ENCODE assay signal across 18 cellular contexts in genomic region chr22:37679670-37680069, GRCh38. TPM values are rescaled to one million over a fixed set of nuclear protein-coding genes. Genes with fewer than 3 reads are reported as not detected.
DNase-seq lines count a peak whose midpoint lies in the region; ATAC-seq and TF ChIP-seq lines count a peak whose summit lies in the region.
"Had no signal": no experiment of that assay in that cellular context is flagged by ENCODE, and none has a peak within 500 bp of the region (broad histone marks: within the 10 kb centered on the region; RNA-seq: fewer than 3 reads in every experiment).

No MANE protein-coding gene starts in this region.

- ATAC-seq in IMR-90 (ENCODE audit: low read depth): no peak
- no peak for ATAC-seq in central memory CD8-positive, alpha-beta T cell (replicated peaks; ENCODE audit: extremely low read depth, poor library complexity, severe bottlenecking)
- no peak for ATAC-seq in omental fat pad (ENCODE audit: low FRiP score)
- ATAC-seq: activated T-cell treated with anti-CD3 and anti-CD28 coated beads, Interleukin-2, amount 50 U/mL, for 72 hours; body of pancreas had no signal

- H3K4me2 ChIP-seq in IMR-90 (ENCODE audit: low read depth, low read length): no peak overlapping the region
- H3K4me2 ChIP-seq: BLaER1, hepatocyte had no signal

- CTCF ChIA-PET in IMR-90 (lab: Yijun Ruan, JAX): no interaction called here

- H3K18ac ChIP-seq in IMR-90 (ENCODE audit: low read depth, low read length): no peak overlapping the region

- TF ChIP-seq RAD21 in IMR-90 (IDR thresholded peaks at IDR 0.05; ENCODE audit: low read length): no peak

- no peak overlapping the region for H2AFZ ChIP-seq in IMR-90 (replicated peaks; ENCODE audit: low read length, poor library complexity)
- H2AFZ ChIP-seq: hepatocyte had no signal

- H3K9ac ChIP-seq in IMR-90 (ENCODE audit: low read depth, low read length): no peak overlapping the region
- H3K9ac ChIP-seq: BLaER1 had no signal

- BruUV-seq in IMR-90 (replicated peaks; lab: Mats Ljungman, UMichigan): no TSS peak

- H3K4me3 Mint-ChIP-seq in CD14-positive monocyte: no peak overlapping the region
- peak overlapping the region; percentile 26 for H3K4me3 Mint-ChIP-seq in central memory CD8-positive, alpha-beta T cell
- peak overlapping the region; percentile 29 to 70 (median 46) for H3K4me3 Mint-ChIP-seq in nephron
- H3K4me3 Mint-ChIP-seq: activated T-cell treated with anti-CD3 and anti-CD28 coated beads, Interleukin-2, amount 50 U/mL, for 72 hours had no signal

- no peak overlapping the region; the same call in 1 of the 2 replicates for H3K4ac ChIP-seq in IMR-90 (ENCODE audit: low read depth, low read length)

- no peak overlapping the region for H3K4me3 ChIP-seq in IMR-90 (ENCODE audit: insufficient read depth, low read depth, low read length)
- no peak overlapping the region for H3K4me3 ChIP-seq in effector memory CD4-positive, alpha-beta T cell (ENCODE audit: insufficient read depth, low read depth, low read length, poor library complexity, severe bottlenecking)
- H3K4me3 ChIP-seq: BLaER1, body of pancreas, dorsolateral prefrontal cortex, hepatocyte had no signal

- dilution Hi-C loops in IMR-90 (cut with HindIII; ENCODE audit: low sequenced_read_pairs, unreplicated experiment): no loop called here

- intact Hi-C loops in CD14-positive monocyte (cut with micrococcal nuclease): loop anchor here (2.0 to 10.0 kb wide), 4 partner anchors 37 to 165 kb away; partner anchors contain the start of genes ANKRD54 (in 1 of the 2), EIF3L (in 1 of the 2) and GCAT (in 1 of the 2)
- intact Hi-C loops in IMR-90 (cut with micrococcal nuclease): loop anchor here (5.0 kb wide), 2 partner anchors 113 to 132 kb away; no protein-coding TSS in a partner anchor

- peak overlapping the region; percentile 8; the same call in 1 of the 2 replicates for H3K27ac ChIP-seq in IMR-90 (ENCODE audit: insufficient read depth, low read length)
- H3K27ac ChIP-seq in effector memory CD4-positive, alpha-beta T cell (ENCODE audit: insufficient read depth, low read length, poor library complexity, severe bottlenecking): no peak overlapping the region
- H3K27ac ChIP-seq: BLaER1, body of pancreas, dorsolateral prefrontal cortex, hepatocyte had no signal

- peaks cover 17% of the 10 kb centered on the region for H3K4me1 ChIP-seq in IMR-90 (ENCODE audit: control insufficient read depth, insufficient read depth, low read length)
- H3K4me1 ChIP-seq in effector memory CD4-positive, alpha-beta T cell (ENCODE audit: control insufficient read depth, insufficient read depth, low read length, poor library complexity, severe bottlenecking): peaks cover 27% of the 10 kb centered on the region

- TF ChIP-seq CTCF in CD14-positive monocyte (IDR thresholded peaks at IDR 0.05) (no peak), IMR-90 (conservative IDR thresholded peaks at IDR 0.05; ENCODE audit: low read depth, low read length) (no peak), nephron (IDR thresholded peaks at IDR 0.05; ENCODE audit: unreplicated experiment in 3 of 3) (no peak), omental fat pad (IDR thresholded peaks at IDR 0.05) (no peak)

- H3K9me3 Mint-ChIP-seq in CD14-positive monocyte: no peaks in the 10 kb centered on the region
- no peaks in the 10 kb centered on the region for H3K9me3 Mint-ChIP-seq in central memory CD8-positive, alpha-beta T cell
- no peaks in the 10 kb centered on the region for H3K9me3 Mint-ChIP-seq in nephron
- H3K9me3 Mint-ChIP-seq: activated T-cell treated with anti-CD3 and anti-CD28 coated beads, Interleukin-2, amount 50 U/mL, for 72 hours had no signal

- peak overlapping the region in 1 of 2 experiments; percentile 44; a peak in 1 of 4 replicates for H4K8ac ChIP-seq in IMR-90 (ENCODE audit: low read depth in 2 of 2, low read length in 2 of 2)

- no peak overlapping the region for H2BK20ac ChIP-seq in IMR-90 (ENCODE audit: low read depth, low read length)

- TF ChIP-seq POLR2A in IMR-90 (IDR thresholded peaks at IDR 0.05; ENCODE audit: low read depth, low read length): no peak

- H3K27me3 Mint-ChIP-seq in CD14-positive monocyte (ENCODE audit: low read depth in 3 of 3) (no peaks in the 10 kb centered on the region), nephron (ENCODE audit: low read depth) (no peaks in the 10 kb centered on the region)
- no peaks in the 10 kb centered on the region for H3K27me3 Mint-ChIP-seq in central memory CD8-positive, alpha-beta T cell

- peak overlapping the region; percentile 16; the same call in 1 of the 2 replicates for H2AK5ac ChIP-seq in IMR-90 (ENCODE audit: low read depth, low read length)

- no peak overlapping the region for H3K14ac ChIP-seq in IMR-90 (replicated peaks; ENCODE audit: low read depth, low read length)

- no peak overlapping the region for H2BK120ac ChIP-seq in IMR-90 (ENCODE audit: low read depth, low read length)

- no peaks in the 10 kb centered on the region for H3K9me1 ChIP-seq in IMR-90 (ENCODE audit: insufficient read depth, low read length)

- H3K23ac ChIP-seq in IMR-90 (ENCODE audit: low read depth, low read length): peak overlapping the region; percentile 10; the same call in 1 of the 2 replicates

- H4K5ac ChIP-seq in IMR-90 (ENCODE audit: low read depth, low read length): no peak overlapping the region

- H2BK15ac ChIP-seq in IMR-90 (ENCODE audit: low read depth, low read length): no peak overlapping the region

- no peak overlapping the region for H4K91ac ChIP-seq in IMR-90 (ENCODE audit: insufficient read depth, low read depth, low read length)

- H3K36me3 ChIP-seq in IMR-90 (ENCODE audit: control insufficient read depth, insufficient read depth, low read length): peaks cover 28% of the 10 kb centered on the region
- peaks cover 3% of the 10 kb centered on the region for H3K36me3 ChIP-seq in effector memory CD4-positive, alpha-beta T cell (ENCODE audit: control insufficient read depth, insufficient read depth, low read length)
- H3K36me3 ChIP-seq: BLaER1 had no signal

- peak overlapping the region; percentile 4 for H2BK5ac ChIP-seq in IMR-90 (ENCODE audit: low read depth, low read length, poor library complexity, severe bottlenecking)

- in situ Hi-C loops in IMR-90 (cut with MboI; ENCODE audit: low sequenced_read_pairs): loop anchor here (5.0 kb wide), 1 partner anchor 32 kb away; no protein-coding TSS in a partner anchor

- DNase-seq in CD14-positive monocyte (ENCODE audit: low spot score) (no peak), IMR-90 (no peak), NCI-H2081 treated with DMSO at 0.1 percent for 48 hours (lab: John Stamatoyannopoulos, UW) (no peak), AG20443 (ENCODE audit: low spot score) (no peak), omental fat pad (ENCODE audit: low spot score) (no peak)
- no peak for DNase-seq in central memory CD8-positive, alpha-beta T cell (ENCODE audit: low spot score in 2 of 2)
- no peak for DNase-seq in effector memory CD4-positive, alpha-beta T cell
- DNase-seq: activated CD4-positive, CD25-positive, alpha-beta regulatory T cell treated with anti-CD3 and anti-CD28 coated beads, Interleukin-2, amount 50 U/mL, for 72 hours; activated T-cell treated with anti-CD3 and anti-CD28 coated beads, Interleukin-2, amount 50 U/mL, for 72 hours; body of pancreas; dorsolateral prefrontal cortex; KG1; NCI-H1092 treated with DMSO at 0.1 percent for 48 hours; NCI-H2171; stimulated activated CD4-positive, alpha-beta T cell treated with anti-CD3 and anti-CD28 coated beads, Interleukin-15, amount 100 ng/mL, for 24 hours had no signal

- POLR2A ChIA-PET in IMR-90 (lab: Charles Lee; ENCODE audit: unreplicated experiment): interaction anchor here (1.0 kb wide), 1 partner anchor 36 kb away, joined by 6 read pairs; no protein-coding TSS in a partner anchor

- peaks cover 29% of the 10 kb centered on the region for H3K4me1 Mint-ChIP-seq in CD14-positive monocyte
- H3K4me1 Mint-ChIP-seq in central memory CD8-positive, alpha-beta T cell: peaks cover 37% of the 10 kb centered on the region
- H3K4me1 Mint-ChIP-seq in nephron: peaks cover 37% of the 10 kb centered on the region

- H2AK9ac ChIP-seq in IMR-90 (replicated peaks; ENCODE audit: low read depth, low read length, poor library complexity): peak overlapping the region; percentile 23

- H3K79me1 ChIP-seq in IMR-90 (ENCODE audit: low read depth in 1 of 2, low read length in 2 of 2): peaks cover 8 to 39% of the 10 kb centered on the region in 2 experiments; a peak in 3 of 4 replicates

- H3K36me3 Mint-ChIP-seq in CD14-positive monocyte (peaks cover 13 to 33% of the 10 kb centered on the region in 2 donors), nephron (ENCODE audit: low read depth) (peaks cover 6% of the 10 kb centered on the region)
- H3K36me3 Mint-ChIP-seq in central memory CD8-positive, alpha-beta T cell (ENCODE audit: insufficient read depth): peaks cover 18% of the 10 kb centered on the region

- H3K27ac Mint-ChIP-seq in CD14-positive monocyte (peak overlapping the region in 4 of 7 donors; percentile 32 to 60 (median 58)), nephron (peak overlapping the region; percentile 6 to 78 (median 39))
- H3K27ac Mint-ChIP-seq in central memory CD8-positive, alpha-beta T cell (ENCODE audit: low read depth): no peak overlapping the region
- H3K27ac Mint-ChIP-seq: activated T-cell treated with anti-CD3 and anti-CD28 coated beads, Interleukin-2, amount 50 U/mL, for 72 hours had no signal

- H3K56ac ChIP-seq in IMR-90 (ENCODE audit: extremely low read depth, insufficient read depth, low read length): no peak overlapping the region

- H4K20me1 ChIP-seq in IMR-90 (ENCODE audit: insufficient read depth, low read length): peaks cover 68% of the 10 kb centered on the region
- H4K20me1 ChIP-seq: BLaER1 had no signal

- WGBS in IMR-90 (ENCODE audit: extremely low coverage in 2 of 2, insufficient read length in 1 of 2), 2 experiments: 91% methylated on average over 6 of the region's 8 CpGs; no CpG with 5 or more reads in 1 of the 2 experiments

- no peaks in the 10 kb centered on the region for H3K9me3 ChIP-seq in IMR-90 (ENCODE audit: control insufficient read depth, insufficient read depth, low read length)
- no peaks in the 10 kb centered on the region for H3K9me3 ChIP-seq in effector memory CD4-positive, alpha-beta T cell (ENCODE audit: control insufficient read depth, low read length)
- H3K9me3 ChIP-seq: BLaER1, body of pancreas had no signal

- H3K27me3 ChIP-seq in IMR-90 (ENCODE audit: control insufficient read depth, insufficient read depth, low read length): no peaks in the 10 kb centered on the region
- H3K27me3 ChIP-seq in effector memory CD4-positive, alpha-beta T cell (replicated peaks; ENCODE audit: control insufficient read depth, insufficient read depth, low read length, poor library complexity, severe bottlenecking): no peaks in the 10 kb centered on the region
- H3K27me3 ChIP-seq: BLaER1, body of pancreas, dorsolateral prefrontal cortex, hepatocyte had no signal

RNA-seq across cellular contexts. Expression of gene LGALS1, which starts 4.2 kb away (rescaled TPM):
- polyA plus RNA-seq in CD14-positive monocyte (1,000 to 10,000 TPM; 1,719 to 1,844 TPM), IMR-90 (2012; rRNA removed) (11,896 and 18,749 TPM in 2 replicates)
- total RNA-seq in IMR-90 (2012; rRNA removed) (9,081 and 15,383 TPM in 2 replicates), omental fat pad (1,000 to 10,000 TPM; 1,558 to 2,934 (median 2,167) TPM)
- polyA plus RNA-seq in IMR-90 (2012; cell fraction: cytosol; rRNA removed): 53,551 and 65,152 TPM in 2 replicates
- polyA plus RNA-seq in IMR-90 (2012; cell fraction: nucleus; rRNA removed; ENCODE audit: low replicate concordance): 5,542 and 13,774 TPM in 2 replicates

RNA-seq across cellular contexts. Expression of gene NOL12, which starts 6.5 kb away (rescaled TPM):
- polyA plus RNA-seq in CD14-positive monocyte (10 to 100 TPM; 47.3 to 49.2 TPM), IMR-90 (2012; rRNA removed) (25.6 and 25.7 TPM in 2 replicates)
- total RNA-seq in IMR-90 (2012; rRNA removed) (16.0 and 29.7 TPM in 2 replicates), omental fat pad (10 to 100 TPM; 16.4 to 34.8 (median 21.4) TPM)
- 23.2 and 28.5 TPM in 2 replicates for polyA plus RNA-seq in IMR-90 (2012; cell fraction: cytosol; rRNA removed)
- 44.8 and 73.3 TPM in 2 replicates for polyA plus RNA-seq in IMR-90 (2012; cell fraction: nucleus; rRNA removed; ENCODE audit: low replicate concordance)

RNA-seq across cellular contexts. Expression of gene TRIOBP, which starts 17.2 kb away (rescaled TPM):
- polyA plus RNA-seq in CD14-positive monocyte (10 to 100 TPM; 43.0 to 46.6 TPM), IMR-90 (2012; rRNA removed) (65.5 and 69.8 TPM in 2 replicates)
- total RNA-seq in IMR-90 (2012; rRNA removed) (46.4 and 47.5 TPM in 2 replicates), omental fat pad (100 to 1,000 TPM in 1 of 4 donors, 10 to 100 TPM in 3; 79.2 to 179 (median 82.8) TPM)
- 66.8 and 79.6 TPM in 2 replicates for polyA plus RNA-seq in IMR-90 (2012; cell fraction: cytosol; rRNA removed)
- polyA plus RNA-seq in IMR-90 (2012; cell fraction: nucleus; rRNA removed; ENCODE audit: low replicate concordance): 42.7 and 68.1 TPM in 2 replicates

RNA-seq across cellular contexts. Expression of gene PDXP, which starts 21.1 kb away (rescaled TPM):
- polyA plus RNA-seq in CD14-positive monocyte (1 to 10 TPM; 1.0 to 4.3 TPM), IMR-90 (2012; rRNA removed) (24.1 and 26.5 TPM in 2 replicates)
- total RNA-seq in IMR-90 (2012; rRNA removed) (5.4 and 5.6 TPM in 2 replicates), omental fat pad (1 to 10 TPM; 3.8 to 5.4 (median 4.3) TPM)
- 17.9 and 18.9 TPM in 2 replicates for polyA plus RNA-seq in IMR-90 (2012; cell fraction: cytosol; rRNA removed)
- polyA plus RNA-seq in IMR-90 (2012; cell fraction: nucleus; rRNA removed; ENCODE audit: low replicate concordance): 4.8 and 10.9 TPM in 2 replicates

RNA-seq across cellular contexts. Expression of gene SH3BP1, which starts 40.2 kb away (rescaled TPM):
- polyA plus RNA-seq in CD14-positive monocyte: 10 to 100 TPM; 20.0 TPM
- 8.8 and 10.8 TPM in 2 replicates for total RNA-seq in IMR-90 (2012; rRNA removed)
- 30.0 and 33.3 TPM in 2 replicates for polyA plus RNA-seq in IMR-90 (2012; rRNA removed)
- polyA plus RNA-seq in IMR-90 (2012; cell fraction: cytosol; rRNA removed): 11.6 and 27.3 TPM in 2 replicates
- 67.7 and 113 TPM in 2 replicates for polyA plus RNA-seq in IMR-90 (2012; cell fraction: nucleus; rRNA removed; ENCODE audit: low replicate concordance)
- 10 to 100 TPM in 1 of 4 donors, 1 to 10 TPM in 3; 3.6 to 11.5 (median 8.2) TPM for total RNA-seq in omental fat pad

Comparison
In these comparisons a context has a peak if more than half of its experiments do, and no peak if none do; other contexts are left out.
1. H3K4me3 Mint-ChIP-seq: peak in central memory CD8-positive, alpha-beta T cell (single experiment) and nephron (3 of 3); none in CD14-positive monocyte (0 of 2).